In genomic region chr17:43373343-43373742, GRCh38 we compare ENCODE assay signal across 22 cellular contexts. TPM values are rescaled to one million over a fixed set of nuclear protein-coding genes. Genes with fewer than 3 reads are reported as not detected.
DNase-seq lines count a peak whose midpoint lies in the region; ATAC-seq, FAIRE-seq and TF ChIP-seq lines count a peak whose summit lies in the region.
"Had no signal": no experiment of that assay in that cellular context is flagged by ENCODE, and none has a peak within 500 bp of the region (broad histone marks: within the 10 kb centered on the region; RNA-seq: fewer than 3 reads in every experiment).

No MANE protein-coding gene starts in this region.

- H3K9ac ChIP-seq in H1 (replicated peaks in 1 of 4; ENCODE audit: extremely low read depth in 1 of 4, low read depth in 3 of 4, low read length in 3 of 4): no peak overlapping the region

- H2AK5ac ChIP-seq in H1 (ENCODE audit: low read depth, low read length): peak overlapping the region; percentile 39; the same call in 1 of the 2 replicates

- TF ChIP-seq POLR2A in H1 (IDR thresholded peaks at IDR 0.05; ENCODE audit: control extremely low read depth in 1 of 2, low read depth in 2 of 2, low read length in 2 of 2): no peak
- no peak for TF ChIP-seq POLR2A in upper lobe of left lung (IDR thresholded peaks at IDR 0.05)

- H3K36me3 ChIP-seq in heart right ventricle: no peaks in the 10 kb centered on the region
- no peaks in the 10 kb centered on the region for H3K36me3 ChIP-seq in H1 (ENCODE audit: control insufficient read depth in 2 of 4, insufficient read depth in 4 of 4, low read length in 3 of 4)
- no peaks in the 10 kb centered on the region for H3K36me3 ChIP-seq in pancreas
- no peaks in the 10 kb centered on the region for H3K36me3 ChIP-seq in upper lobe of left lung
- no peaks in the 10 kb centered on the region for H3K36me3 ChIP-seq in small intestine (ENCODE audit: control insufficient read depth in 2 of 2, insufficient read depth in 2 of 2, low read length in 2 of 2)
- H3K36me3 ChIP-seq: BE2C, SJCRH30 had no signal

- no peak overlapping the region for H2BK12ac ChIP-seq in H1 (ENCODE audit: low read depth, low read length)

- no peaks in the 10 kb centered on the region for H3K27me3 ChIP-seq in heart right ventricle
- no peaks in the 10 kb centered on the region for H3K27me3 ChIP-seq in H1 (replicated peaks in 1 of 4; ENCODE audit: control insufficient read depth in 3 of 4, extremely low read depth in 1 of 4, insufficient read depth in 3 of 4, low read length in 3 of 4)
- no peaks in the 10 kb centered on the region for H3K27me3 ChIP-seq in pancreas
- H3K27me3 ChIP-seq in upper lobe of left lung: no peaks in the 10 kb centered on the region
- H3K27me3 ChIP-seq in small intestine (ENCODE audit: control insufficient read depth in 2 of 2, insufficient read depth in 2 of 2, low read length in 2 of 2): no peaks in the 10 kb centered on the region
- H3K27me3 ChIP-seq: BE2C, SJCRH30 had no signal

- H2AFZ ChIP-seq in H1 (ENCODE audit: low read length): no peak overlapping the region

- POLR2A ChIA-PET in H1 (lab: Charles Lee; ENCODE audit: partially characterized antibody): interaction anchor here (1.1 to 9.0 kb wide), 4 partner anchors 12 to 110 kb away, joined by 3 to 184 read pairs (median 32); partner anchors contain the start of genes ARL4D and DHX8

- H3K4me2 ChIP-seq in H1 (ENCODE audit: insufficient read depth in 1 of 2, low read depth in 2 of 2, low read length in 2 of 2): no peak overlapping the region

- H3K4me1 ChIP-seq in heart right ventricle (peaks cover 8 to 44% (median 34%) of the 10 kb centered on the region in 9 donors), H1 (replicated peaks in 1 of 4; ENCODE audit: control insufficient read depth in 3 of 4, insufficient read depth in 4 of 4, low read length in 3 of 4) (peaks cover 0 to 3% (median 0%) of the 10 kb centered on the region in 4 experiments; a peak in 3 of 7 replicates), pancreas (peaks cover 7 to 33% (median 12%) of the 10 kb centered on the region in 3 donors), upper lobe of left lung (peaks cover 12 to 21% (median 18%) of the 10 kb centered on the region in 4 donors), small intestine (ENCODE audit: control insufficient read depth in 2 of 2, insufficient read depth in 1 of 2, low read depth in 1 of 2, low read length in 1 of 2) (no peaks in the 10 kb centered on the region)
- H3K4me1 ChIP-seq: SJCRH30 had no signal

- H3K56ac ChIP-seq in H1 (replicated peaks; ENCODE audit: insufficient read length, low read depth, low read length): no peak overlapping the region

- H2BK15ac ChIP-seq in H1 (ENCODE audit: low read length): no peak overlapping the region

- H3K23ac ChIP-seq in H1 (ENCODE audit: insufficient read length): no peak overlapping the region

- TF ChIP-seq CTCF in heart right ventricle (IDR thresholded peaks at IDR 0.05): no peak
- no peak for TF ChIP-seq CTCF in H1 (IDR thresholded peaks at IDR 0.05; ENCODE audit: control extremely low read depth in 1 of 3, insufficient read depth in 1 of 3, low read depth in 1 of 3, low read length in 3 of 3)
- no peak for TF ChIP-seq CTCF in pancreas (IDR thresholded peaks at IDR 0.05)
- TF ChIP-seq CTCF in upper lobe of left lung (IDR thresholded peaks at IDR 0.05): no peak

- H3K79me1 ChIP-seq in H1 (ENCODE audit: low read depth, low read length): no peaks in the 10 kb centered on the region

- H3K79me2 ChIP-seq in H1 (ENCODE audit: control insufficient read depth in 1 of 2, insufficient read depth in 2 of 2, low read length in 2 of 2): no peaks in the 10 kb centered on the region

- H3K4me3 ChIP-seq in heart right ventricle (no peak overlapping the region), H1 (ENCODE audit: extremely low read depth in 1 of 4, insufficient read depth in 2 of 4, low read depth in 3 of 4, low read length in 4 of 4) (no peak overlapping the region), pancreas (no peak overlapping the region), upper lobe of left lung (no peak overlapping the region), small intestine (ENCODE audit: low read depth in 1 of 2, low read length in 2 of 2) (no peak overlapping the region)
- H3K4me3 ChIP-seq: SJCRH30 had no signal

- CTCF ChIA-PET in H1 (lab: Charles Lee; ENCODE audit: partially characterized antibody): interaction anchor here (0.8 to 1.6 kb wide), 6 partner anchors 17 to 110 kb away, joined by 3 to 6 read pairs (median 4); partner anchors contain the start of gene DHX8

- no peak overlapping the region for H2BK5ac ChIP-seq in H1 (ENCODE audit: low read depth, low read length)

- no peak overlapping the region for H3K4ac ChIP-seq in H1 (replicated peaks; ENCODE audit: insufficient read length, low read depth, low read length)

- DNase-seq in heart right ventricle: no peak
- no peak for DNase-seq in left ventricle myocardium superior
- no peak for DNase-seq in H1 (ENCODE audit: low read depth in 1 of 2, low spot score in 2 of 2)
- peak in 1 of 6 donors; percentile 41 for DNase-seq in pancreas
- no peak for DNase-seq in upper lobe of left lung
- no peak for DNase-seq in small intestine
- DNase-seq in islet precursor cell: no peak
- DNase-seq in COR-L47 (lab: John Stamatoyannopoulos, UW): no peak
- DNase-seq: 8988T; CD8-positive, alpha-beta memory T cell; DMS79; HFFc6; KG1; NCI-H1417; NCI-H187 treated with DMSO at 0.1 percent for 48 hours; NCI-H226; NCI-H524; NCI-H82; SJCRH30 had no signal

- TF ChIP-seq EP300 in H1 (IDR thresholded peaks at IDR 0.05; ENCODE audit: borderline replicate concordance in 1 of 2, low read depth in 2 of 2, low read length in 2 of 2) (no peak), upper lobe of left lung (IDR thresholded peaks at IDR 0.05) (no peak)

- no peak overlapping the region for H2BK120ac ChIP-seq in H1 (replicated peaks; ENCODE audit: low read depth, low read length)

- WGBS in heart right ventricle, 2 donors: 73 to 83% methylated on average over 4 of the region's 4 CpGs
- WGBS in H1 (ENCODE audit: extremely low coverage in 1 of 2, insufficient coverage in 1 of 2, insufficient read length in 1 of 2, insufficient replicate concordance in 2 of 2, low coverage in 1 of 2, low lambda C conversion rate in 2 of 2, missing lambda C conversion rate in 1 of 2), 2 experiments: 93% methylated on average over 4 of the region's 4 CpGs; no CpG with 5 or more reads in 1 of the 2 experiments
- WGBS in pancreas, 2 donors: 40 to 48% methylated on average over 4 of the region's 4 CpGs
- WGBS in upper lobe of left lung, 2 donors: 95 to 96% methylated on average over 4 of the region's 4 CpGs
- 84 to 92% (median 86%) methylated on average over 4 of the region's 4 CpGs for WGBS in small intestine, 3 donors

- H3K18ac ChIP-seq in H1 (ENCODE audit: extremely low read depth, low read length): no peak overlapping the region

- no peak overlapping the region for H2BK20ac ChIP-seq in H1 (ENCODE audit: low read length)

- FAIRE-seq in H1 (lab: Jason Lieb, UNC) (no peak), pancreas (lab: Jason Lieb, UNC) (no peak), small intestine (lab: Jason Lieb, UNC) (no peak)
- FAIRE-seq: H54, HepG2 had no signal

- peaks cover 3% of the 10 kb centered on the region for H3K23me2 ChIP-seq in H1 (ENCODE audit: low read depth, low read length)

- H3K9me3 ChIP-seq in heart right ventricle (no peaks in the 10 kb centered on the region), H1 (ENCODE audit: insufficient read depth in 2 of 2, low read depth in 1 of 2, low read length in 1 of 2) (no peaks in the 10 kb centered on the region), pancreas (no peaks in the 10 kb centered on the region), upper lobe of left lung (no peaks in the 10 kb centered on the region), small intestine (ENCODE audit: control insufficient read depth, low read depth) (no peaks in the 10 kb centered on the region)
- H3K9me3 ChIP-seq: BE2C, SJCRH30 had no signal

- ATAC-seq in heart right ventricle (no peak), left ventricle myocardium superior (no peak), pancreas (peak in 2 of 4 donors; percentile 9 to 35), upper lobe of left lung (ENCODE audit: low FRiP score in 2 of 2) (no peak)
- ATAC-seq: HepG2 had no signal

- intact Hi-C loops in heart right ventricle (cut with DNase I): no loop called here
- intact Hi-C loops in left ventricle myocardium superior (cut with micrococcal nuclease): no loop called here
- intact Hi-C loops in pancreas (cut with DNase I): no loop called here

- H4K5ac ChIP-seq in H1 (ENCODE audit: insufficient read length, low read depth, low read length): no peak overlapping the region

- no peak overlapping the region for H3K14ac ChIP-seq in H1 (ENCODE audit: insufficient read length)

- H4K91ac ChIP-seq in H1 (replicated peaks; ENCODE audit: insufficient read length, low read length): no peak overlapping the region

- no peak for TF ChIP-seq RAD21 in H1 (IDR thresholded peaks at IDR 0.05 in 1 of 2, conservative IDR thresholded peaks at IDR 0.05 in 1 of 2; ENCODE audit: low read depth in 2 of 2, low read length in 2 of 2)

- peak overlapping the region in 8 of 10 donors; percentile 37 to 75 (median 66) for H3K27ac ChIP-seq in heart right ventricle
- no peak overlapping the region for H3K27ac ChIP-seq in H1 (ENCODE audit: low read depth, low read length)
- H3K27ac ChIP-seq in pancreas: peak overlapping the region in 3 of 4 donors; percentile 34 to 41 (median 39)
- H3K27ac ChIP-seq in upper lobe of left lung: peak overlapping the region in 3 of 4 donors; percentile 40 to 100 (median 76)
- no peak overlapping the region for H3K27ac ChIP-seq in small intestine (ENCODE audit: low read depth in 1 of 2, low read length in 1 of 2)
- H3K27ac ChIP-seq: SJCRH30 had no signal

- no peak overlapping the region for H4K8ac ChIP-seq in H1 (ENCODE audit: extremely low read depth, insufficient read depth, low read length)

- H4K20me1 ChIP-seq in H1 (replicated peaks in 1 of 2; ENCODE audit: control insufficient read depth in 1 of 2, insufficient read depth in 2 of 2, low read length in 2 of 2): no peaks in the 10 kb centered on the region

RNA-seq across cellular contexts. Expression of gene ARL4D, which starts 25.4 kb away (rescaled TPM):
- total RNA-seq in heart right ventricle: 1 to 10 TPM; 2.5 to 6.9 (median 3.9) TPM
- polyA plus RNA-seq in heart right ventricle: 10 to 100 TPM in 1 of 2 donors, 1 to 10 TPM in 1; 7.8 to 13.5 TPM
- total RNA-seq in left ventricle myocardium superior: 6.7 TPM
- 8.4 TPM in 2 replicates for total RNA-seq in H1 (2021; fragmentation: NEBNext Ultra II Directional; extraction: Animal tissue kit (Norgen Biotek cat#: 25700))
- 9.2 and 16.2 TPM in 2 replicates for polyA plus RNA-seq in H1 (2011; rRNA removed)
- polyA plus RNA-seq in H1 (2011; cell fraction: cytosol; rRNA removed): 13.0 TPM
- polyA plus RNA-seq in H1 (2011; cell fraction: nucleus; rRNA removed): 10.2 TPM
- polyA plus RNA-seq in H1 (2012, experiment 1 of 2): 7.8 to 9.1 TPM (median 8.5 TPM) in 4 replicates
- 8.1 TPM for polyA plus RNA-seq in H1 (2012, experiment 2 of 2)
- 4.9 TPM for polyA plus RNA-seq in H1 (2013, experiment 1 of 2)
- 5.6 TPM for polyA plus RNA-seq in H1 (2013, experiment 2 of 2)
- polyA minus RNA-seq in H1 (2011; rRNA and poly(A)+ RNA removed): 6.4 and 7.0 TPM in 2 replicates
- 5.1 TPM for polyA minus RNA-seq in H1 (2011; cell fraction: cytosol; rRNA and poly(A)+ RNA removed)
- 9.5 TPM for polyA minus RNA-seq in H1 (2011; cell fraction: nucleus; rRNA and poly(A)+ RNA removed)
- 1 to 10 TPM; 1.2 to 2.6 (median 1.5) TPM for total RNA-seq in pancreas
- polyA plus RNA-seq in pancreas: 1 to 10 TPM; 2.1 to 3.9 TPM
- 10 to 100 TPM in 2 of 6 donors, 1 to 10 TPM in 4; 6.5 to 24.2 (median 9.4) TPM for total RNA-seq in upper lobe of left lung
- 10 to 100 TPM in 1 of 3 donors, 1 to 10 TPM in 1, under 1 TPM in 1; 0.45 to 10.1 (median 2.4) TPM for polyA plus RNA-seq in small intestine

Comparison
In these comparisons a context has a peak if more than half of its experiments do, and no peak if none do; other contexts are left out.
1. H3K27ac ChIP-seq: peak in heart right ventricle (8 of 10), pancreas (3 of 4) and upper lobe of left lung (3 of 4); none in H1 (single experiment) and small intestine (0 of 2).